Comparison of ENCODE assay signal across 3 cellular contexts in the genomic region with DNA sequence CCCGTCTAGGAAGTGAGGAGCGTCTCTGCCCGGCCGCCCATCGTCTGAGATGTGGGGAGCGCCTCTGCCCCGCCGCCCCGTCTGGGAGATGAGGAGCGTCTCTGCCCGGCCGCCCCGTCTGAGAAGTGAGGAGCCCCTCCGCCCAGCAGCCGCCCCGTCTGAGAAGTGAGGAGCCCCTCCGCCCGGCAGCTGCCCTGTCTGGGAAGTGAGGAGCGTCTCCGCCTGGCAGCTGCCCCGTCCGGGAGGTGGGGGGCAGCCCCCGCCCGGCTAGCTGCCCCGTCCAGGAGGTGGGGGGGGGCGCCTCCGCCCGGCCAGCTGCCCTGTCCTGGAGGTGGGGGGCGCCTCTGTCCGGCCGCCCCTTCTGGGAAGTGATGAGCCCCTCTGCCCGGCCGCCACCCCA. TPM values are rescaled to one million over a fixed set of nuclear protein-coding genes. Genes with fewer than 3 reads are reported as not detected.
"Had no signal": no experiment of that assay in that cellular context is flagged by ENCODE, and none has a peak within 500 bp of the region (broad histone marks: within the 10 kb centered on the region; RNA-seq: fewer than 3 reads in every experiment).

No MANE protein-coding gene starts in this region.

RNA-seq across cellular contexts. Expression of a gene that starts 30.3 kb away (rescaled TPM):
- total RNA-seq: natural killer cell, osteoblast, sigmoid colon had no signal
